Comparison of ENCODE assay signal across 16 cellular contexts in the genomic region with DNA sequence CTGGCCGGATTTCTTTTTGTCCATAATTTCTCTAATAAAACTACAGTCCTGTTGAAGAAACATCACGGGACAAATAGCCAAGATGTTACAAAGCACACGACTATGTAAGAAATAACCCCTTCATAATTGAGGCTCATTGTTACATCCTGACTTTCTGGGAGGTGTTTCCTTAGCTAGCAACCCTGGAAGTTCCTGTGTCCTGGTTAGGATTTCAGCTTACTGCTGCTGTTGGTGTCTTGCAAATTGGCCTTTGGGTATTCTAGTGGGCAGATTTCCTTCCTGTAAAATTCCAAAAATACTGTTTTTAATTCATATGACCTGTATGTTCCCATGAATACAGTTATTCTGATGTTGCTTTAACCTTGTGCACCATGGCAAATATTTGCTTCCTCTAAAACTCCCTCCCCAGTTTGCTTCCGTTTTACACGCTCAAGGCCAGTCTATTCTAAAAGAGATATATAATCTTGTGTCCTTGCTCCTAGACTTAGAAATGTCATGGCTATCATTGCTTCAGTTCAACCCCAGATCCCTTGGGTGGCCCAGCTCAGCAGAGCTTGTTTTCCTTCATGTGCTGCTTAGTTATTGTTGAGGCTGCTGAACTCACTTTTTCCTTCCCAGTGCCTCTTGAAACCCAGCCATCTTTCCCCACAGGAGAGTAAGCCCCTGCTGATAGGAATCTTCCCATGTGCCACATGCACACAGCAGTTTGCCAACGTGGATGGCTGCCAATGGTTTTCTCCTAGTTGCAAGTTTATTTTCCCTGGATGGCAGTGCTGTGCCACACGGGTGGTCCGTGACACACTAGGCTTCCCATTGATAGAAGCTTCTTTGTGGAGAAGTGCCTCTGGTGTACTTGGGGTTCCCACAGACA.
DNase-seq lines count a peak whose midpoint lies in the region; ATAC-seq and TF ChIP-seq lines count a peak whose summit lies in the region.
"Had no signal": no experiment of that assay in that cellular context is flagged by ENCODE, and none has a peak within 500 bp of the region (broad histone marks: within the 10 kb centered on the region; RNA-seq: fewer than 3 reads in every experiment).

No MANE protein-coding gene starts in this region.

- no peaks in the 10 kb centered on the region for H3K9me3 Mint-ChIP-seq in CD4-positive, alpha-beta memory T cell
- H3K9me3 Mint-ChIP-seq: GM23338; natural killer cell treated with Interleukin-12 subunit alpha and Interleukin-12 subunit beta and Interleukin-15 and Interleukin-18, amount 100 ng/mL, for 72 hours had no signal

- H3K36me3 ChIP-seq in osteoblast (ENCODE audit: insufficient read depth, low read length) (no peaks in the 10 kb centered on the region), SK-N-SH (replicated peaks in 1 of 2; ENCODE audit: control insufficient read depth in 1 of 2, insufficient read depth in 2 of 2, low read length in 1 of 2) (no peaks in the 10 kb centered on the region), left lung (no peaks in the 10 kb centered on the region)
- H3K36me3 ChIP-seq in CD4-positive, alpha-beta memory T cell (ENCODE audit: insufficient read depth, low read length): no peaks in the 10 kb centered on the region
- H3K36me3 ChIP-seq: colonic mucosa had no signal

- H3K36me3 Mint-ChIP-seq in CD4-positive, alpha-beta memory T cell: no peaks in the 10 kb centered on the region
- H3K36me3 Mint-ChIP-seq: natural killer cell treated with Interleukin-12 subunit alpha and Interleukin-12 subunit beta and Interleukin-15 and Interleukin-18, amount 100 ng/mL, for 72 hours had no signal

- H3K9me3 ChIP-seq in osteoblast (ENCODE audit: low read depth, low read length) (no peaks in the 10 kb centered on the region), SK-N-SH (no peaks in the 10 kb centered on the region), left lung (no peaks in the 10 kb centered on the region)
- no peaks in the 10 kb centered on the region for H3K9me3 ChIP-seq in CD4-positive, alpha-beta memory T cell (ENCODE audit: control insufficient read depth in 1 of 2, low read length in 2 of 2)
- H3K9me3 ChIP-seq: colonic mucosa had no signal

- H2AFZ ChIP-seq in osteoblast (ENCODE audit: low read length) (peak overlapping the region; percentile 7), SK-N-SH (ENCODE audit: low read depth) (no peak overlapping the region)
- H2AFZ ChIP-seq: GM23338 had no signal

- CTCF ChIA-PET in SK-N-SH (lab: Yijun Ruan, JAX): no interaction called here
- CTCF ChIA-PET in CD4-positive, alpha-beta memory T cell (lab: Charles Lee; ENCODE audit: partially characterized antibody): no interaction called here

- H3K4me3 ChIP-seq in osteoblast (ENCODE audit: insufficient read depth, low read length) (no peak overlapping the region), SK-N-SH (ENCODE audit: low read depth in 2 of 2, low read length in 1 of 2) (no peak overlapping the region), left lung (no peak overlapping the region)
- H3K4me3 ChIP-seq in CD4-positive, alpha-beta memory T cell (ENCODE audit: low read length in 2 of 2): no peak overlapping the region
- H3K4me3 ChIP-seq: colonic mucosa, GM12878, GM23338 had no signal

- no peaks in the 10 kb centered on the region for H3F3A ChIP-seq in SK-N-SH (replicated peaks; ENCODE audit: insufficient read depth)

- intact Hi-C loops in left lung (cut with DNase I): no loop called here
- intact Hi-C loops in CD4-positive, alpha-beta memory T cell (cut with micrococcal nuclease): no loop called here

- TF ChIP-seq CTCF in osteoblast (IDR thresholded peaks at IDR 0.05; ENCODE audit: extremely low read depth, low read depth, low read length) (no peak), SK-N-SH (IDR thresholded peaks at IDR 0.05) (no peak), left lung (IDR thresholded peaks at IDR 0.05) (no peak)

- DNase-seq in DMS 273 (lab: John Stamatoyannopoulos, UW; ENCODE audit: unreplicated experiment) (peak; percentile 88), NCI-H2171 (lab: John Stamatoyannopoulos, UW) (peak; percentile 54), cerebellar cortex (ENCODE audit: low spot score) (peak; percentile 69), osteoblast (ENCODE audit: insufficient read length, low spot score, missing footprints) (peak; percentile 18), SK-N-SH (no peak), left lung (no peak)
- no peak for DNase-seq in CD4-positive, alpha-beta memory T cell
- DNase-seq: activated CD8-positive, alpha-beta T cell treated with anti-CD3 and anti-CD28 coated beads, Interleukin-2, amount 10 ng/mL, durations not matched to agents 7 days and 5 days; colonic mucosa; NCI-H526; retina had no signal

- no peak overlapping the region for H3K9ac ChIP-seq in SK-N-SH

- H3K4me2 ChIP-seq in osteoblast (ENCODE audit: insufficient read depth, low read length) (no peak overlapping the region), SK-N-SH (no peak overlapping the region)
- H3K4me2 ChIP-seq: GM23338 had no signal

- no peak overlapping the region for H3K27ac ChIP-seq in osteoblast (ENCODE audit: low read depth, low read length)
- H3K27ac ChIP-seq in SK-N-SH (ENCODE audit: low read depth in 2 of 2, low read length in 1 of 2): no peak overlapping the region
- H3K27ac ChIP-seq in left lung: no peak overlapping the region
- no peak overlapping the region for H3K27ac ChIP-seq in CD4-positive, alpha-beta memory T cell (ENCODE audit: low read depth, low read length)
- H3K27ac ChIP-seq: colonic mucosa had no signal

- no peaks in the 10 kb centered on the region for H3K9me2 ChIP-seq in SK-N-SH

- TF ChIP-seq EP300 in SK-N-SH (IDR thresholded peaks at IDR 0.05; ENCODE audit: borderline replicate concordance in 1 of 2, low read depth in 1 of 2, low read length in 1 of 2): no peak

- H4K20me1 ChIP-seq in osteoblast (ENCODE audit: insufficient read depth, low read length) (no peaks in the 10 kb centered on the region), SK-N-SH (ENCODE audit: insufficient read depth) (no peaks in the 10 kb centered on the region)

- H3K4me1 ChIP-seq in osteoblast (ENCODE audit: insufficient read depth, low read length) (peaks cover 12% of the 10 kb centered on the region), SK-N-SH (ENCODE audit: control insufficient read depth in 1 of 2, insufficient read depth in 2 of 2, low read depth in 1 of 2, low read length in 1 of 2) (peaks cover 0 to 4% of the 10 kb centered on the region in 2 experiments; a peak in 1 of 4 replicates), left lung (no peaks in the 10 kb centered on the region)
- H3K4me1 ChIP-seq in CD4-positive, alpha-beta memory T cell (ENCODE audit: insufficient read depth, low read length): no peaks in the 10 kb centered on the region
- H3K4me1 ChIP-seq: colonic mucosa had no signal

- no peak overlapping the region for H3K27ac Mint-ChIP-seq in CD4-positive, alpha-beta memory T cell
- H3K27ac Mint-ChIP-seq: activated CD8-positive, alpha-beta T cell treated with anti-CD3 and anti-CD28 coated beads, Interleukin-2, amount 10 ng/mL, durations not matched to agents 7 days and 5 days; GM23338; natural killer cell treated with Interleukin-12 subunit alpha and Interleukin-12 subunit beta and Interleukin-15 and Interleukin-18, amount 100 ng/mL, for 72 hours had no signal

- peaks cover 0 to 6% (median 3%) of the 10 kb centered on the region in 4 donors for H3K4me1 Mint-ChIP-seq in CD4-positive, alpha-beta memory T cell

- POLR2A ChIA-PET in SK-N-SH (lab: Yijun Ruan, JAX): no interaction called here
- POLR2A ChIA-PET in CD4-positive, alpha-beta memory T cell (lab: Charles Lee; ENCODE audit: partially characterized antibody): no interaction called here

- ATAC-seq in left lung: no peak
- ATAC-seq in HG03521 (IDR thresholded peaks at IDR 0.05; ENCODE audit: unreplicated experiment): no peak
- ATAC-seq: activated CD8-positive, alpha-beta T cell treated with anti-CD3 and anti-CD28 coated beads, Interleukin-2, amount 10 ng/mL, durations not matched to agents 7 days and 5 days; GM12878; GM23338; natural killer cell treated with Interleukin-12 subunit alpha and Interleukin-12 subunit beta and Interleukin-15 and Interleukin-18, amount 100 ng/mL, for 72 hours; Panc1 had no signal

- no peak for TF ChIP-seq RAD21 in SK-N-SH (IDR thresholded peaks at IDR 0.05; ENCODE audit: low read length)

- H3K27me3 ChIP-seq in osteoblast (ENCODE audit: insufficient read depth, low read length) (peaks cover 26% of the 10 kb centered on the region), SK-N-SH (ENCODE audit: insufficient read depth) (peaks cover 4% of the 10 kb centered on the region; the same call in 1 of the 2 replicates), left lung (no peaks in the 10 kb centered on the region)
- H3K27me3 ChIP-seq in CD4-positive, alpha-beta memory T cell (ENCODE audit: insufficient read depth, low read length): no peaks in the 10 kb centered on the region
- H3K27me3 ChIP-seq: colonic mucosa had no signal

- H3K79me2 ChIP-seq in osteoblast (ENCODE audit: insufficient read depth, low read length): no peaks in the 10 kb centered on the region
- no peaks in the 10 kb centered on the region for H3K79me2 ChIP-seq in SK-N-SH (ENCODE audit: insufficient read depth)

- no peak overlapping the region for H3K4me3 Mint-ChIP-seq in CD4-positive, alpha-beta memory T cell
- H3K4me3 Mint-ChIP-seq: activated CD8-positive, alpha-beta T cell treated with anti-CD3 and anti-CD28 coated beads, Interleukin-2, amount 10 ng/mL, durations not matched to agents 7 days and 5 days; GM23338; natural killer cell treated with Interleukin-12 subunit alpha and Interleukin-12 subunit beta and Interleukin-15 and Interleukin-18, amount 100 ng/mL, for 72 hours had no signal

- peaks cover 3 to 5% of the 10 kb centered on the region in 2 donors for H3K27me3 Mint-ChIP-seq in CD4-positive, alpha-beta memory T cell

- 34% methylated on average over 8 of the region's 8 CpGs for WGBS in SK-N-SH (ENCODE audit: low lambda C conversion rate)

TF ChIP-seq in SK-N-SH, 30 proteins besides CTCF, POLR2A, EP300 and RAD21:
- TF ChIP-seq CHD2 (IDR thresholded peaks at IDR 0.05; ENCODE audit: low read length, partially characterized antibody) (no peak), SMC3 (IDR thresholded peaks at IDR 0.05; ENCODE audit: low read depth, low read length) (no peak), GATA2 (CRISPR knock-in tag; IDR thresholded peaks at IDR 0.05) (no peak), FOXJ3 (CRISPR knock-in tag; IDR thresholded peaks at IDR 0.05) (no peak), RFX5 (IDR thresholded peaks at IDR 0.05; ENCODE audit: low read length) (no peak), RCOR1 (IDR thresholded peaks at IDR 0.05; ENCODE audit: low read length) (no peak)
- TF ChIP-seq, protein P1, sequence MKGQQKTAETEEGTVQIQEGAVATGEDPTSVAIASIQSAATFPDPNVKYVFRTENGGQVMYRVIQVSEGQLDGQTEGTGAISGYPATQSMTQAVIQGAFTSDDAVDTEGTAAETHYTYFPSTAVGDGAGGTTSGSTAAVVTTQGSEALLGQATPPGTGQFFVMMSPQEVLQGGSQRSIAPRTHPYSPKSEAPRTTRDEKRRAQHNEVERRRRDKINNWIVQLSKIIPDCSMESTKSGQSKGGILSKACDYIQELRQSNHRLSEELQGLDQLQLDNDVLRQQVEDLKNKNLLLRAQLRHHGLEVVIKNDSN (IDR thresholded peaks at IDR 0.05; ENCODE audit: borderline replicate concordance, low read depth): no peak
TF ChIP-seq in SK-N-SH: peak in this region for 0.

Comparison
In these comparisons a context has a peak if more than half of its experiments do, and no peak if none do; other contexts are left out.
1. DNase-seq: peak in DMS 273 (single experiment), NCI-H2171 (single experiment), cerebellar cortex (single experiment) and osteoblast (single experiment); none in SK-N-SH (single experiment), left lung (0 of 2) and CD4-positive, alpha-beta memory T cell (0 of 5).